Comparison of ENCODE assay signal across 20 cellular contexts in genomic region chr2:227486688-227487087, GRCh38. TPM values are rescaled to one million over a fixed set of nuclear protein-coding genes. Genes with fewer than 3 reads are reported as not detected.
A peak's percentile ranks its signal among the peaks of the same experiment; 100 is the strongest.
DNase-seq lines count a peak whose midpoint lies in the region; ATAC-seq, FAIRE-seq and TF ChIP-seq lines count a peak whose summit lies in the region.
"Had no signal": no experiment of that assay in that cellular context is flagged by ENCODE, and none has a peak within 500 bp of the region (broad histone marks: within the 10 kb centered on the region; RNA-seq: fewer than 3 reads in every experiment).

No MANE protein-coding gene starts in this region.

- TF ChIP-seq EP300 in GM12878 (IDR thresholded peaks at IDR 0.05; ENCODE audit: borderline replicate concordance in 1 of 2, control insufficient read depth in 1 of 2, low read depth in 2 of 2, low read length in 2 of 2): no peak

- BruUV-seq in GM12878 (replicated peaks; lab: Mats Ljungman, UMichigan): no TSS peak

- H3K36me3 ChIP-seq in GM12878 (ENCODE audit: control insufficient read depth in 2 of 2, insufficient read depth in 2 of 2, low read length in 1 of 2): no peaks in the 10 kb centered on the region

- TF ChIP-seq POLR2A in GM12878 (IDR thresholded peaks at IDR 0.05; ENCODE audit: low read depth, low read length): no peak

- no peak overlapping the region for H3K27ac Mint-ChIP-seq in activated CD8-positive, alpha-beta T cell treated with anti-CD3 and anti-CD28 coated beads for 36 hours
- H3K27ac Mint-ChIP-seq in activated CD8-positive, alpha-beta T cell treated with anti-CD3 and anti-CD28 coated beads, Interleukin-2, amount 10 ng/mL, durations not matched to agents 7 days and 5 days: no peak overlapping the region
- H3K27ac Mint-ChIP-seq in activated naive CD8-positive, alpha-beta T cell: peak overlapping the region; percentile 46
- no peak overlapping the region for H3K27ac Mint-ChIP-seq in activated naive CD8-positive, alpha-beta T cell treated with anti-CD3 and anti-CD28 coated beads for 36 hours
- no peak overlapping the region for H3K27ac Mint-ChIP-seq in stimulated activated naive CD8-positive, alpha-beta T cell treated with anti-CD3 and anti-CD28 coated beads, Interleukin-15, amount 100 ng/mL, for 72 hours
- no peak overlapping the region for H3K27ac Mint-ChIP-seq in HFFc6
- H3K27ac Mint-ChIP-seq: CD4-positive, alpha-beta memory T cell; GM23338 had no signal

- TF ChIP-seq RAD21 in GM12878 (IDR thresholded peaks at IDR 0.05; ENCODE audit: insufficient read depth, low read depth, low read length): no peak

- H3K36me3 Mint-ChIP-seq in activated CD8-positive, alpha-beta T cell treated with anti-CD3 and anti-CD28 coated beads for 36 hours (ENCODE audit: low read depth): peaks cover 35% of the 10 kb centered on the region
- H3K36me3 Mint-ChIP-seq in activated CD8-positive, alpha-beta T cell treated with anti-CD3 and anti-CD28 coated beads, Interleukin-2, amount 10 ng/mL, durations not matched to agents 7 days and 5 days (ENCODE audit: low read depth): peaks cover 13% of the 10 kb centered on the region
- H3K36me3 Mint-ChIP-seq in activated naive CD8-positive, alpha-beta T cell: peaks cover 10% of the 10 kb centered on the region
- peaks cover 41% of the 10 kb centered on the region for H3K36me3 Mint-ChIP-seq in activated naive CD8-positive, alpha-beta T cell treated with anti-CD3 and anti-CD28 coated beads for 36 hours
- H3K36me3 Mint-ChIP-seq in HFFc6 (ENCODE audit: low read depth): peaks cover 16% of the 10 kb centered on the region

- peaks cover 18% of the 10 kb centered on the region; the same call in 1 of the 2 replicates for H3K4me1 ChIP-seq in GM12878 (ENCODE audit: control insufficient read depth, insufficient read depth, low read length)

- H3K79me2 ChIP-seq in GM12878 (ENCODE audit: control insufficient read depth, insufficient read depth, low read length): peaks cover 94% of the 10 kb centered on the region

- H3K27ac ChIP-seq in GM12878 (ENCODE audit: control insufficient read depth, insufficient read depth): no peak overlapping the region
- H3K27ac ChIP-seq: 22Rv1, A549, BLaER1 had no signal

- no peak overlapping the region for H3K4me3 ChIP-seq in GM12878
- H3K4me3 ChIP-seq: A549, BLaER1, GM23338 had no signal

- peak; percentile 38 for ATAC-seq in activated CD8-positive, alpha-beta T cell treated with anti-CD3 and anti-CD28 coated beads for 36 hours
- ATAC-seq in activated CD8-positive, alpha-beta T cell treated with anti-CD3 and anti-CD28 coated beads, Interleukin-2, amount 10 ng/mL, durations not matched to agents 7 days and 5 days: no peak
- ATAC-seq in GM12878 (no peak), HG03108 (IDR thresholded peaks at IDR 0.05; ENCODE audit: unreplicated experiment) (no peak)
- ATAC-seq in stimulated activated naive CD8-positive, alpha-beta T cell treated with anti-CD3 and anti-CD28 coated beads, Interleukin-15, amount 100 ng/mL, for 72 hours: no peak
- ATAC-seq: A549, GM23338 had no signal

- RAD21 ChIA-PET in GM12878 (lab: Charles Lee; ENCODE audit: unreplicated experiment): no interaction called here

- intact Hi-C loops in activated CD8-positive, alpha-beta T cell treated with anti-CD3 and anti-CD28 coated beads for 36 hours (cut with micrococcal nuclease): loop anchor here (10.0 kb wide), 1 partner anchor 278 kb away; no protein-coding TSS in a partner anchor
- intact Hi-C loops in GM12878 (cut with micrococcal nuclease; ENCODE audit: unreplicated experiment): no loop called here

- no peak for FAIRE-seq in GM12878 (lab: Jason Lieb, UNC)
- FAIRE-seq: A549, H54 had no signal

- H3K9ac ChIP-seq in GM12878 (ENCODE audit: control insufficient read depth, insufficient read depth, low read length): no peak overlapping the region
- H3K9ac ChIP-seq: BLaER1 had no signal

- H3K4me3 Mint-ChIP-seq in activated CD8-positive, alpha-beta T cell treated with anti-CD3 and anti-CD28 coated beads for 36 hours: no peak overlapping the region
- no peak overlapping the region for H3K4me3 Mint-ChIP-seq in activated CD8-positive, alpha-beta T cell treated with anti-CD3 and anti-CD28 coated beads, Interleukin-2, amount 10 ng/mL, durations not matched to agents 7 days and 5 days
- H3K4me3 Mint-ChIP-seq in activated naive CD8-positive, alpha-beta T cell: peak overlapping the region; percentile 13
- H3K4me3 Mint-ChIP-seq in activated naive CD8-positive, alpha-beta T cell treated with anti-CD3 and anti-CD28 coated beads for 36 hours: no peak overlapping the region
- peak overlapping the region; percentile 35 to 55 for H3K4me3 Mint-ChIP-seq in stimulated activated naive CD8-positive, alpha-beta T cell treated with anti-CD3 and anti-CD28 coated beads, Interleukin-15, amount 100 ng/mL, for 72 hours
- H3K4me3 Mint-ChIP-seq in HFFc6: no peak overlapping the region
- H3K4me3 Mint-ChIP-seq: CD14-positive monocyte, GM23338 had no signal

- CTCF ChIA-PET in activated CD8-positive, alpha-beta T cell treated with anti-CD3 and anti-CD28 coated beads for 36 hours (lab: Charles Lee): interaction anchor here (1.2 to 2.1 kb wide), 2 partner anchors 80 to 248 kb away, joined by 4 to 8 read pairs; no protein-coding TSS in a partner anchor
- CTCF ChIA-PET in activated CD8-positive, alpha-beta T cell treated with anti-CD3 and anti-CD28 coated beads, Interleukin-2, amount 10 ng/mL, durations not matched to agents 7 days and 5 days (lab: Charles Lee): no interaction called here
- CTCF ChIA-PET in GM12878 (lab: Yijun Ruan, JAX): no interaction called here

- no peaks in the 10 kb centered on the region for H3K27me3 Mint-ChIP-seq in activated CD8-positive, alpha-beta T cell treated with anti-CD3 and anti-CD28 coated beads for 36 hours
- no peaks in the 10 kb centered on the region for H3K27me3 Mint-ChIP-seq in activated CD8-positive, alpha-beta T cell treated with anti-CD3 and anti-CD28 coated beads, Interleukin-2, amount 10 ng/mL, durations not matched to agents 7 days and 5 days (ENCODE audit: low read depth)
- no peaks in the 10 kb centered on the region for H3K27me3 Mint-ChIP-seq in activated naive CD8-positive, alpha-beta T cell
- no peaks in the 10 kb centered on the region for H3K27me3 Mint-ChIP-seq in activated naive CD8-positive, alpha-beta T cell treated with anti-CD3 and anti-CD28 coated beads for 36 hours
- H3K27me3 Mint-ChIP-seq in stimulated activated naive CD8-positive, alpha-beta T cell treated with anti-CD3 and anti-CD28 coated beads, Interleukin-15, amount 100 ng/mL, for 72 hours: no peaks in the 10 kb centered on the region
- no peaks in the 10 kb centered on the region for H3K27me3 Mint-ChIP-seq in HFFc6 (ENCODE audit: insufficient read depth)
- H3K27me3 Mint-ChIP-seq: CD4-positive, alpha-beta memory T cell had no signal

- no peaks in the 10 kb centered on the region for H3K27me3 ChIP-seq in GM12878 (replicated peaks in 1 of 2; ENCODE audit: control insufficient read depth in 2 of 2, insufficient read depth in 2 of 2, low read length in 1 of 2)
- H3K27me3 ChIP-seq: BLaER1 had no signal

- peak overlapping the region; percentile 15; the same call in 1 of the 2 replicates for H3K4me2 ChIP-seq in GM12878 (ENCODE audit: control insufficient read depth, insufficient read depth)
- H3K4me2 ChIP-seq: A549, BLaER1, GM23338 had no signal

- TF ChIP-seq CTCF in activated CD8-positive, alpha-beta T cell treated with anti-CD3 and anti-CD28 coated beads for 36 hours (IDR thresholded peaks at IDR 0.05): no peak
- no peak for TF ChIP-seq CTCF in GM12878 (IDR thresholded peaks at IDR 0.05 in 2 of 3, conservative IDR thresholded peaks at IDR 0.05 in 1 of 3; ENCODE audit: control insufficient read depth in 2 of 3, extremely low read depth in 1 of 3, insufficient read depth in 1 of 3, low read depth in 3 of 3, low read length in 3 of 3)
- TF ChIP-seq CTCF in HFFc6 (IDR thresholded peaks at IDR 0.05): no peak

- H2AFZ ChIP-seq in GM12878 (ENCODE audit: control insufficient read depth, low read depth, low read length): no peak overlapping the region
- H2AFZ ChIP-seq: GM23338 had no signal

- H3K9me3 Mint-ChIP-seq in activated CD8-positive, alpha-beta T cell treated with anti-CD3 and anti-CD28 coated beads for 36 hours: peaks cover 6% of the 10 kb centered on the region
- peaks cover 5% of the 10 kb centered on the region for H3K9me3 Mint-ChIP-seq in activated CD8-positive, alpha-beta T cell treated with anti-CD3 and anti-CD28 coated beads, Interleukin-2, amount 10 ng/mL, durations not matched to agents 7 days and 5 days (ENCODE audit: insufficient read depth)
- H3K9me3 Mint-ChIP-seq in activated naive CD8-positive, alpha-beta T cell (ENCODE audit: low read depth): no peaks in the 10 kb centered on the region
- peaks cover 10% of the 10 kb centered on the region for H3K9me3 Mint-ChIP-seq in activated naive CD8-positive, alpha-beta T cell treated with anti-CD3 and anti-CD28 coated beads for 36 hours
- H3K9me3 Mint-ChIP-seq in stimulated activated naive CD8-positive, alpha-beta T cell treated with anti-CD3 and anti-CD28 coated beads, Interleukin-15, amount 100 ng/mL, for 72 hours: no peaks in the 10 kb centered on the region
- H3K9me3 Mint-ChIP-seq in HFFc6: peaks cover 9% of the 10 kb centered on the region

- POLR2A ChIA-PET in activated CD8-positive, alpha-beta T cell treated with anti-CD3 and anti-CD28 coated beads for 36 hours (lab: Charles Lee): interaction anchor here (1.0 kb wide), 1 partner anchor 11 kb away, joined by 4 read pairs; no protein-coding TSS in a partner anchor
- POLR2A ChIA-PET in activated CD8-positive, alpha-beta T cell treated with anti-CD3 and anti-CD28 coated beads, Interleukin-2, amount 10 ng/mL, durations not matched to agents 7 days and 5 days (lab: Charles Lee): no interaction called here
- POLR2A ChIA-PET in GM12878 (lab: Charles Lee): no interaction called here

- peaks cover 61% of the 10 kb centered on the region for H3K4me1 Mint-ChIP-seq in activated CD8-positive, alpha-beta T cell treated with anti-CD3 and anti-CD28 coated beads for 36 hours (ENCODE audit: low read depth)
- peaks cover 23% of the 10 kb centered on the region for H3K4me1 Mint-ChIP-seq in activated CD8-positive, alpha-beta T cell treated with anti-CD3 and anti-CD28 coated beads, Interleukin-2, amount 10 ng/mL, durations not matched to agents 7 days and 5 days (ENCODE audit: low read depth)
- peaks cover 65% of the 10 kb centered on the region for H3K4me1 Mint-ChIP-seq in activated naive CD8-positive, alpha-beta T cell (ENCODE audit: low read depth)
- H3K4me1 Mint-ChIP-seq in activated naive CD8-positive, alpha-beta T cell treated with anti-CD3 and anti-CD28 coated beads for 36 hours: peaks cover 50% of the 10 kb centered on the region
- peaks cover 62% of the 10 kb centered on the region for H3K4me1 Mint-ChIP-seq in stimulated activated naive CD8-positive, alpha-beta T cell treated with anti-CD3 and anti-CD28 coated beads, Interleukin-15, amount 100 ng/mL, for 72 hours
- peaks cover 25% of the 10 kb centered on the region for H3K4me1 Mint-ChIP-seq in HFFc6 (ENCODE audit: low read depth)

- no peak for DNase-seq in activated CD8-positive, alpha-beta T cell treated with anti-CD3 and anti-CD28 coated beads for 36 hours
- no peak for DNase-seq in activated CD8-positive, alpha-beta T cell treated with anti-CD3 and anti-CD28 coated beads, Interleukin-2, amount 10 ng/mL, durations not matched to agents 7 days and 5 days
- no peak for DNase-seq in activated naive CD8-positive, alpha-beta T cell treated with anti-CD3 and anti-CD28 coated beads for 36 hours
- DNase-seq in GM12878 (ENCODE audit: low read depth, low spot score) (no peak), HFFc6 (no peak)
- no peak for DNase-seq in stimulated activated naive CD8-positive, alpha-beta T cell treated with anti-CD3 and anti-CD28 coated beads, Interleukin-15, amount 100 ng/mL, for 72 hours
- DNase-seq: AML-193; CD4-positive, alpha-beta memory T cell; DMS153; DMS79; GDM1; HCEC 1CT had no signal

- 96% methylated on average over 2 of the region's 2 CpGs for WGBS in GM12878 (ENCODE audit: insufficient coverage, insufficient replicate concordance, low lambda C conversion rate, missing lambda C conversion rate)

- peaks cover 3% of the 10 kb centered on the region; the same call in 2 of the 3 replicates for H3K9me3 ChIP-seq in GM12878 (replicated peaks; ENCODE audit: control insufficient read depth, insufficient read depth, low read length)

- no peaks in the 10 kb centered on the region for H4K20me1 ChIP-seq in GM12878 (ENCODE audit: control insufficient read depth, insufficient read depth)

- in situ Hi-C loops in GM12878 (cut with MboI): no loop called here

- SMC1A ChIA-PET in GM12878 (lab: Charles Lee; ENCODE audit: uncharacterized antibody, unreplicated experiment): interaction anchor here (0.9 to 2.8 kb wide), 3 partner anchors 11 to 16 kb away, joined by 3 to 12 read pairs (median 4); no protein-coding TSS in a partner anchor

RNA-seq across cellular contexts. Expression of gene AGFG1, which starts 14.7 kb away (rescaled TPM):
- 100 to 1,000 TPM; 117 to 119 TPM for total RNA-seq in activated CD8-positive, alpha-beta T cell treated with anti-CD3 and anti-CD28 coated beads for 36 hours
- 10 to 100 TPM; 65.6 to 71.2 TPM for total RNA-seq in activated CD8-positive, alpha-beta T cell treated with anti-CD3 and anti-CD28 coated beads, Interleukin-2, amount 10 ng/mL, durations not matched to agents 7 days and 5 days
- 100 to 1,000 TPM; 151 to 162 TPM for total RNA-seq in activated naive CD8-positive, alpha-beta T cell treated with anti-CD3 and anti-CD28 coated beads for 36 hours
- 90.3 and 96.0 TPM in 2 replicates for total RNA-seq in GM12878 (2013; cell fraction: nucleolus; rRNA removed)
- total RNA-seq in GM12878 (2014; rRNA removed) (97.1 and 100 TPM in 2 replicates), GM12878 (2014; rRNA removed; fragmentation: Illumina TruSeq; extraction: Trizol) (78.2 and 80.7 TPM in 2 replicates), GM12878 (2021) (108 and 113 TPM in 2 replicates)
- polyA plus RNA-seq in GM12878 (2011; ENCODE audit: low read depth): 33.7 TPM
- polyA plus RNA-seq in GM12878 (2011; rRNA removed) (228 and 243 TPM in 2 replicates), GM12878 (2014; fragmentation: Illumina TruSeq; extraction: Trizol) (78.4 and 96.3 TPM in 2 replicates), GM12878 (2014; fragmentation: Nextera tagmentation; extraction: Ambion mirVana) (10 to 100 TPM; 28.6 to 53.2 TPM), GM12878 (2014; rRNA removed) (76.3 and 82.7 TPM in 2 replicates), GM12878 (2016; fragmentation: Nextera tagmentation; extraction: Ambion mirVana) (1 to 10 TPM; 7.3 to 8.8 TPM)
- 200 and 228 TPM in 2 replicates for polyA plus RNA-seq in GM12878 (2011; cell fraction: cytosol; rRNA removed)
- polyA plus RNA-seq in GM12878 (2011; cell fraction: nucleus; rRNA removed): 112 and 150 TPM in 2 replicates
- polyA plus RNA-seq in GM12878 (2012): 32.7 and 53.4 TPM in 2 replicates
- polyA minus RNA-seq in GM12878 (2011; rRNA and poly(A)+ RNA removed): 410 and 440 TPM in 2 replicates
- polyA minus RNA-seq in GM12878 (2011; cell fraction: cytosol; rRNA and poly(A)+ RNA removed): 96.4 and 106 TPM in 2 replicates
- 68.8 and 110 TPM in 2 replicates for polyA minus RNA-seq in GM12878 (2011; cell fraction: nucleus; rRNA and poly(A)+ RNA removed)
- 100 to 1,000 TPM in 1 of 6 experiments, 10 to 100 TPM in 5; 62.3 to 105 (median 74.0) TPM for total RNA-seq in HFFc6 (2021; fragmentation: NEBNext Ultra II Directional; extraction: Animal tissue kit (Norgen Biotek cat#: 25700))

Comparison
In these comparisons a context has a peak if more than half of its experiments do, and no peak if none do; other contexts are left out.
1. H3K4me3 Mint-ChIP-seq: peak in activated naive CD8-positive, alpha-beta T cell (single experiment) and stimulated activated naive CD8-positive, alpha-beta T cell treated with anti-CD3 and anti-CD28 coated beads, Interleukin-15, amount 100 ng/mL, for 72 hours (2 of 2); none in activated CD8-positive, alpha-beta T cell treated with anti-CD3 and anti-CD28 coated beads for 36 hours (single experiment), activated CD8-positive, alpha-beta T cell treated with anti-CD3 and anti-CD28 coated beads, Interleukin-2, amount 10 ng/mL, durations not matched to agents 7 days and 5 days (single experiment), activated naive CD8-positive, alpha-beta T cell treated with anti-CD3 and anti-CD28 coated beads for 36 hours (single experiment) and HFFc6 (single experiment).